In the genomic region with DNA sequence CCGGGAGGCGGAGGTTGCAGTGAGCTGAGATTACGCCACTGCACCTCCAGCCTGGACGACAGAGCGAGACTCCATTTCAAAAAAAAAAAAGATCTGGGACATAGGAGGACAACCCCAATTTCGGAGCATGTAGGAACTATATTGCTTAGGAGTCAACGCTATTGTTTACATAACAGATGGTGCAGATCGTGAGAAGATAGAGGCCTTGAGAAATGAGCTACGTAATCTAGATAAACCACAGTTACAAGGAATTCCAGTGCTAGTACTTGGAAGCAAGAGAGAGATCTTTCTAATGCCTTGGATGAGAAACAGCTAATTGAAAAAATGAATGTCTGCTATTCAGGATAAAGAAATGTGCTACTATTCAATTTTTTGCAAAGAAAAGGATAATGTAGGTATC, we compare ENCODE assay signal across 32 cellular contexts.
"Had no signal": no experiment of that assay in that cellular context is flagged by ENCODE, and none has a peak within 500 bp of the region (broad histone marks: within the 10 kb centered on the region; RNA-seq: fewer than 3 reads in every experiment).

No MANE protein-coding gene starts in this region.

- H3K9me3 Mint-ChIP-seq: activated CD4-positive, alpha-beta T cell treated with anti-CD3 and anti-CD28 coated beads, Interleukin-2, amount 10 ng/mL, durations not matched to agents 24 days and 14 days; activated CD8-positive, alpha-beta T cell treated with anti-CD3 and anti-CD28 coated beads for 36 hours; activated naive CD8-positive, alpha-beta T cell treated with anti-CD3 and anti-CD28 coated beads for 36 hours; activated T-cell treated with anti-CD3 and anti-CD28 coated beads, Interleukin-2, amount 50 U/mL, for 72 hours; activated T-helper 17 cell treated with anti-CD3 and anti-CD28 coated beads, Interleukin-2, amount 50 U/mL, for 72 hours had no signal

- H3K27ac Mint-ChIP-seq: activated CD4-positive, alpha-beta T cell treated with anti-CD3 and anti-CD28 coated beads, Interleukin-2, amount 10 ng/mL, durations not matched to agents 24 days and 14 days; activated CD8-positive, alpha-beta T cell treated with anti-CD3 and anti-CD28 coated beads for 36 hours; activated naive CD8-positive, alpha-beta T cell treated with anti-CD3 and anti-CD28 coated beads for 36 hours; activated T-cell treated with anti-CD3 and anti-CD28 coated beads, Interleukin-2, amount 50 U/mL, for 72 hours; activated T-helper 17 cell treated with anti-CD3 and anti-CD28 coated beads, Interleukin-2, amount 50 U/mL, for 72 hours had no signal

- H3K4me3 ChIP-seq: body of pancreas, breast epithelium, MG63, SJCRH30, SK-N-MC had no signal

- H3K4me1 Mint-ChIP-seq: activated CD4-positive, alpha-beta T cell treated with anti-CD3 and anti-CD28 coated beads, Interleukin-2, amount 10 ng/mL, durations not matched to agents 24 days and 14 days; activated naive CD8-positive, alpha-beta T cell treated with anti-CD3 and anti-CD28 coated beads for 36 hours had no signal

- H3K4me3 Mint-ChIP-seq: activated CD4-positive, alpha-beta T cell treated with anti-CD3 and anti-CD28 coated beads, Interleukin-2, amount 10 ng/mL, durations not matched to agents 24 days and 14 days; activated CD8-positive, alpha-beta T cell treated with anti-CD3 and anti-CD28 coated beads for 36 hours; activated naive CD8-positive, alpha-beta T cell treated with anti-CD3 and anti-CD28 coated beads for 36 hours; activated T-cell treated with anti-CD3 and anti-CD28 coated beads, Interleukin-2, amount 50 U/mL, for 72 hours; activated T-helper 17 cell treated with anti-CD3 and anti-CD28 coated beads, Interleukin-2, amount 50 U/mL, for 72 hours had no signal

- H3K9me3 ChIP-seq: body of pancreas, breast epithelium, MG63, SJCRH30 had no signal

- H3K27me3 ChIP-seq: body of pancreas, breast epithelium, MG63, SJCRH30 had no signal

- H3K36me3 ChIP-seq: breast epithelium, SJCRH30 had no signal

- H3K27me3 Mint-ChIP-seq: activated CD4-positive, alpha-beta T cell treated with anti-CD3 and anti-CD28 coated beads, Interleukin-2, amount 10 ng/mL, durations not matched to agents 24 days and 14 days; activated CD8-positive, alpha-beta T cell treated with anti-CD3 and anti-CD28 coated beads for 36 hours; activated naive CD8-positive, alpha-beta T cell treated with anti-CD3 and anti-CD28 coated beads for 36 hours; activated T-helper 17 cell treated with anti-CD3 and anti-CD28 coated beads, Interleukin-2, amount 50 U/mL, for 72 hours had no signal

- DNase-seq: activated CD4-positive, alpha-beta T cell treated with anti-CD3 and anti-CD28 coated beads, Interleukin-2, amount 10 ng/mL, durations not matched to agents 24 days and 14 days; activated CD4-positive, alpha-beta T cell treated with anti-CD3 and anti-CD28 coated beads, Interleukin-2, amount 50 U/mL, for 4 hours; activated CD8-positive, alpha-beta T cell treated with anti-CD3 and anti-CD28 coated beads for 36 hours; activated effector memory CD4-positive, alpha-beta T cell treated with anti-CD3 and anti-CD28 coated beads, Interleukin-2, amount 50 U/mL, for 16 hours; activated naive CD4-positive, alpha-beta T cell; activated naive CD4-positive, alpha-beta T cell treated with anti-CD3 and anti-CD28 coated beads, Interleukin-2, amount 50 U/mL, for 16 hours; activated naive CD8-positive, alpha-beta T cell treated with anti-CD3 and anti-CD28 coated beads for 36 hours; activated T-cell treated with anti-CD3 and anti-CD28 coated beads, Interleukin-2, amount 50 U/mL, for 1 hour; activated T-cell treated with anti-CD3 and anti-CD28 coated beads, Interleukin-2, amount 50 U/mL, for 72 hours; body of pancreas; Kasumi-1; MG63; NCI-H1048; NCI-H1105 treated with DMSO at 0.1 percent for 48 hours; NCI-H1436; NCI-H1694; NCI-H1930; NCI-H2081 treated with DMSO at 0.1 percent for 48 hours; NCI-H510A; NCI-H526; NCI-H748 treated with DMSO at 0.1 percent for 48 hours; NK-92 treated with Interleukin-12 subunit alpha and Interleukin-12 subunit beta, amount 100 ng/mL, for 24 hours; PC-3; SHP77; SJCRH30; T1000; WERI-Rb-1 had no signal

- FAIRE-seq: astrocyte, RCC 7860 had no signal

- ATAC-seq: activated CD8-positive, alpha-beta T cell treated with anti-CD3 and anti-CD28 coated beads for 36 hours; activated T-cell treated with anti-CD3 and anti-CD28 coated beads, Interleukin-2, amount 50 U/mL, for 72 hours; activated T-helper 17 cell treated with anti-CD3 and anti-CD28 coated beads, Interleukin-2, amount 50 U/mL, for 72 hours; body of pancreas; PC-3 had no signal

- H3K4me1 ChIP-seq: body of pancreas, breast epithelium had no signal

- H3K27ac ChIP-seq: body of pancreas, breast epithelium, SJCRH30, SK-N-MC, WERI-Rb-1 had no signal
